In genomic region chr2:239928457-239929350, GRCh38 we compare ENCODE assay signal across 10 cellular contexts.
A peak's percentile ranks its signal among the peaks of the same experiment; 100 is the strongest.
DNase-seq lines count a peak whose midpoint lies in the region; ATAC-seq and TF ChIP-seq lines count a peak whose summit lies in the region.
"Had no signal": no experiment of that assay in that cellular context is flagged by ENCODE, and none has a peak within 500 bp of the region (broad histone marks: within the 10 kb centered on the region; RNA-seq: fewer than 3 reads in every experiment).

No MANE protein-coding gene starts in this region.

- H3K36me3 Mint-ChIP-seq in natural killer cell treated with Interleukin-12 subunit alpha and Interleukin-12 subunit beta and Interleukin-15 and Interleukin-18, amount 100 ng/mL, for 72 hours, result no peaks in the 10 kb centered on the region
- H3K36me3 Mint-ChIP-seq in natural killer cell (no peaks in the 10 kb centered on the region), nephron progenitor cell (ENCODE audit: low read depth) (no peaks in the 10 kb centered on the region)

- DNase-seq in natural killer cell treated with Interleukin-12 subunit alpha and Interleukin-12 subunit beta and Interleukin-15 and Interleukin-18, amount 100 ng/mL, for 72 hours (ENCODE audit: low spot score), result no peak
- DNase-seq in natural killer cell, result no peak
- DNase-seq in activated T-cell treated with anti-CD3 and anti-CD28 coated beads, Interleukin-2, amount 50 U/mL, for 48 hours, result peak; percentile 14 to 19
- DNase-seq in aorta, result peak; percentile 46 to 73
- no peak for DNase-seq in SIG-M5 treated with dmso at 0.1 percent for 504 hours (lab: John Stamatoyannopoulos, UW; ENCODE audit: unreplicated experiment)
- no peak for DNase-seq in NCI-H1105 treated with DMSO at 0.1 percent for 48 hours (lab: John Stamatoyannopoulos, UW)
- DNase-seq in nephron progenitor cell, result no peak

- peak overlapping the region; percentile 78 for H3K27ac ChIP-seq in layer of hippocampus (ENCODE audit: low read depth, low read length)
- H3K27ac ChIP-seq in aorta (ENCODE audit: low read depth in 1 of 2, low read length in 2 of 2), result no peak overlapping the region
- H3K27ac ChIP-seq: cardiac muscle cell, parathyroid adenoma had no signal

- no peaks in the 10 kb centered on the region for H3K36me3 ChIP-seq in aorta (ENCODE audit: control insufficient read depth in 1 of 2, insufficient read depth in 2 of 2, low read length in 1 of 2)
- H3K36me3 ChIP-seq: cardiac muscle cell had no signal

- no peak for ATAC-seq in natural killer cell treated with Interleukin-12 subunit alpha and Interleukin-12 subunit beta and Interleukin-15 and Interleukin-18, amount 100 ng/mL, for 72 hours
- ATAC-seq in natural killer cell (no peak), aorta (ENCODE audit: low FRiP score) (no peak)

- no peak overlapping the region for H3K4me3 ChIP-seq in aorta (ENCODE audit: low read length in 2 of 2)
- H3K4me3 ChIP-seq: cardiac muscle cell had no signal

- H3K9me3 ChIP-seq in aorta (ENCODE audit: control insufficient read depth, low read length), result no peaks in the 10 kb centered on the region

- WGBS in aorta, 2 donors, result 74 to 78% methylated on average over 46 of the region's 46 CpGs

- intact Hi-C loops in natural killer cell (cut with micrococcal nuclease), result no loop called here
- intact Hi-C loops in aorta (cut with DNase I), result no loop called here

- no peaks in the 10 kb centered on the region for H3K9me3 Mint-ChIP-seq in natural killer cell treated with Interleukin-12 subunit alpha and Interleukin-12 subunit beta and Interleukin-15 and Interleukin-18, amount 100 ng/mL, for 72 hours
- H3K9me3 Mint-ChIP-seq in natural killer cell, result no peaks in the 10 kb centered on the region
- H3K9me3 Mint-ChIP-seq in nephron progenitor cell, result peaks cover 24% of the 10 kb centered on the region

- H3K27me3 Mint-ChIP-seq in natural killer cell treated with Interleukin-12 subunit alpha and Interleukin-12 subunit beta and Interleukin-15 and Interleukin-18, amount 100 ng/mL, for 72 hours, result peaks cover 0 to 12% of the 10 kb centered on the region in 2 donors
- H3K27me3 Mint-ChIP-seq in natural killer cell (ENCODE audit: low read depth in 2 of 2) (peaks cover 3 to 17% of the 10 kb centered on the region in 2 donors), nephron progenitor cell (ENCODE audit: low read depth, poor library complexity) (peaks cover 10% of the 10 kb centered on the region)

- peak overlapping the region; percentile 65 for H3K4me3 Mint-ChIP-seq in natural killer cell treated with Interleukin-12 subunit alpha and Interleukin-12 subunit beta and Interleukin-15 and Interleukin-18, amount 100 ng/mL, for 72 hours
- H3K4me3 Mint-ChIP-seq in natural killer cell, result no peak overlapping the region
- H3K4me3 Mint-ChIP-seq in nephron progenitor cell, result no peak overlapping the region

- H3K4me1 Mint-ChIP-seq in natural killer cell treated with Interleukin-12 subunit alpha and Interleukin-12 subunit beta and Interleukin-15 and Interleukin-18, amount 100 ng/mL, for 72 hours (ENCODE audit: low read depth in 2 of 2), result peaks cover 3 to 20% of the 10 kb centered on the region in 2 donors
- H3K4me1 Mint-ChIP-seq in natural killer cell, result peaks cover 0 to 12% of the 10 kb centered on the region in 2 donors
- H3K4me1 Mint-ChIP-seq in nephron progenitor cell, result no peaks in the 10 kb centered on the region

- H3K27me3 ChIP-seq in layer of hippocampus (ENCODE audit: control insufficient read depth, insufficient read depth, low read length) (no peaks in the 10 kb centered on the region), aorta (ENCODE audit: control insufficient read depth in 1 of 2, insufficient read depth in 2 of 2, low read length in 1 of 2) (no peaks in the 10 kb centered on the region)
- H3K27me3 ChIP-seq: cardiac muscle cell had no signal

- no peaks in the 10 kb centered on the region for H3K4me1 ChIP-seq in aorta (ENCODE audit: control insufficient read depth in 1 of 2, insufficient read depth in 2 of 2, low read length in 2 of 2)
- H3K4me1 ChIP-seq: parathyroid adenoma had no signal

- TF ChIP-seq CTCF in natural killer cell (IDR thresholded peaks at IDR 0.05) (no peak), nephron progenitor cell (IDR thresholded peaks at IDR 0.05) (no peak)

- peak overlapping the region in 1 of 2 donors; percentile 49 for H3K27ac Mint-ChIP-seq in natural killer cell treated with Interleukin-12 subunit alpha and Interleukin-12 subunit beta and Interleukin-15 and Interleukin-18, amount 100 ng/mL, for 72 hours
- H3K27ac Mint-ChIP-seq in natural killer cell (peak overlapping the region in 1 of 2 donors; percentile 73), nephron progenitor cell (no peak overlapping the region)

Comparison
In these comparisons a context has a peak if more than half of its experiments do, and no peak if none do; other contexts are left out.
1. DNase-seq: peak in activated T-cell treated with anti-CD3 and anti-CD28 coated beads, Interleukin-2, amount 50 U/mL, for 48 hours (2 of 2) and aorta (2 of 2); none in natural killer cell treated with Interleukin-12 subunit alpha and Interleukin-12 subunit beta and Interleukin-15 and Interleukin-18, amount 100 ng/mL, for 72 hours (single experiment), natural killer cell (single experiment), SIG-M5 treated with dmso at 0.1 percent for 504 hours (single experiment), NCI-H1105 treated with DMSO at 0.1 percent for 48 hours (single experiment) and nephron progenitor cell (single experiment).